7 cellular contexts compared by ENCODE assay signal in genomic region chr11:67506426-67507032, GRCh38. TPM values are rescaled to one million over a fixed set of nuclear protein-coding genes. Genes with fewer than 3 reads are reported as not detected.
DNase-seq lines count a peak whose midpoint lies in the region; ATAC-seq and TF ChIP-seq lines count a peak whose summit lies in the region.

No MANE protein-coding gene starts in this region.

- TF ChIP-seq CTCF in HFFc6 (IDR thresholded peaks at IDR 0.05) (peak; percentile 51), activated B cell treated with CpG ODN at 0.5 μM for 24 hours (IDR thresholded peaks at IDR 0.05) (no peak), GM10266 (IDR thresholded peaks at IDR 0.05; ENCODE audit: control insufficient read depth, insufficient read depth, low read depth, missing control alignments) (no peak)

- H3K36me3 Mint-ChIP-seq in HFFc6 (ENCODE audit: low read depth) = no peaks in the 10 kb centered on the region; the same call in 1 of the 2 replicates
- peaks cover 32% of the 10 kb centered on the region for H3K36me3 Mint-ChIP-seq in activated B cell treated with CpG ODN at 0.5 μM for 24 hours (ENCODE audit: low read depth)
- H3K36me3 Mint-ChIP-seq in immature natural killer cell = peaks cover 0 to 5% (median 0%) of the 10 kb centered on the region in 3 donors

- CTCF ChIA-PET in activated B cell treated with CpG ODN at 0.5 μM for 24 hours (lab: Charles Lee) = interaction anchor here (0.6 to 1.7 kb wide), 8 partner anchors 36 to 160 kb away, joined by 3 to 13 read pairs (median 4); partner anchors contain the start of genes PPP1CA and PTPRCAP

- peak overlapping the region; percentile 89 for H3K4me3 Mint-ChIP-seq in HFFc6
- peak overlapping the region; percentile 90 for H3K4me3 Mint-ChIP-seq in activated B cell treated with CpG ODN at 0.5 μM for 24 hours
- H3K4me3 Mint-ChIP-seq in immature natural killer cell = peak overlapping the region; percentile 89 to 93 (median 90)

- peak overlapping the region; percentile 91 for H3K27ac Mint-ChIP-seq in HFFc6
- peak overlapping the region; percentile 94 for H3K27ac Mint-ChIP-seq in activated B cell treated with CpG ODN at 0.5 μM for 24 hours
- H3K27ac Mint-ChIP-seq in immature natural killer cell = peak overlapping the region; percentile 96 to 99 (median 98)

- H3K27me3 Mint-ChIP-seq in HFFc6 (ENCODE audit: insufficient read depth) (peaks cover 13% of the 10 kb centered on the region), activated B cell treated with CpG ODN at 0.5 μM for 24 hours (no peaks in the 10 kb centered on the region), immature natural killer cell (ENCODE audit: low read depth in 3 of 3) (peaks cover 10 to 29% (median 23%) of the 10 kb centered on the region in 3 donors)

- no peak for ATAC-seq in activated B cell treated with CpG ODN at 0.5 μM for 24 hours (ENCODE audit: low read depth)

- intact Hi-C loops in activated B cell treated with CpG ODN at 0.5 μM for 24 hours (cut with micrococcal nuclease) = loop anchor here (1.0 to 5.0 kb wide), 8 partner anchors 37 to 889 kb away; partner anchors contain the start of genes PPP1CA, RBM14, RPS6KB2 and TMEM134

- DNase-seq in HFFc6 (no peak), activated B cell treated with CpG ODN at 0.5 μM for 24 hours (no peak), immature natural killer cell (peak in 1 of 3 donors; percentile 20), anterior cingulate cortex (lab: John Stamatoyannopoulos, UW) (no peak), DMS79 treated with DMSO at 0.1 percent for 48 hours (lab: John Stamatoyannopoulos, UW) (no peak), GM10266 (ENCODE audit: extremely low spot score) (no peak)
- DNase-seq in stimulated activated CD8-positive, alpha-beta memory T cell treated with anti-CD3 and anti-CD28 coated beads, Interleukin-4, amount 100 ng/mL, for 48 hours = peak; percentile 39

- POLR2A ChIA-PET in activated B cell treated with CpG ODN at 0.5 μM for 24 hours (lab: Charles Lee) = interaction anchor here (0.6 to 2.8 kb wide), 11 partner anchors 21 to 124 kb away, joined by 3 to 45 read pairs (median 5); partner anchors contain the start of genes CORO1B, NUDT8, PPP1CA and PTPRCAP

- H3K4me1 Mint-ChIP-seq in HFFc6 (ENCODE audit: low read depth) = peaks cover 36% of the 10 kb centered on the region
- peaks cover 47% of the 10 kb centered on the region for H3K4me1 Mint-ChIP-seq in activated B cell treated with CpG ODN at 0.5 μM for 24 hours
- H3K4me1 Mint-ChIP-seq in immature natural killer cell = peaks cover 43% of the 10 kb centered on the region in 2 donors

- H3K9me3 Mint-ChIP-seq in HFFc6 (no peaks in the 10 kb centered on the region), activated B cell treated with CpG ODN at 0.5 μM for 24 hours (no peaks in the 10 kb centered on the region), immature natural killer cell (no peaks in the 10 kb centered on the region)

RNA-seq across cellular contexts. Expression of gene PITPNM1, which starts 1.4 kb away (rescaled TPM):
- total RNA-seq in HFFc6 (2021; fragmentation: NEBNext Ultra II Directional; extraction: Animal tissue kit (Norgen Biotek cat#: 25700)) = 10 to 100 TPM; 19.6 to 30.3 (median 23.5) TPM
- 103 and 111 TPM in 2 replicates for total RNA-seq in activated B cell treated with CpG ODN at 0.5 μM for 24 hours
- polyA plus RNA-seq in immature natural killer cell = 10 to 100 TPM in 2 of 3 donors, 1 to 10 TPM in 1; 3.6 to 29.2 (median 10.2) TPM

RNA-seq across cellular contexts. Expression of gene CDK2AP2, which starts 1.4 kb away (rescaled TPM):
- 10 to 100 TPM; 29.3 to 36.0 (median 31.5) TPM for total RNA-seq in HFFc6 (2021; fragmentation: NEBNext Ultra II Directional; extraction: Animal tissue kit (Norgen Biotek cat#: 25700))
- 67.1 and 68.5 TPM in 2 replicates for total RNA-seq in activated B cell treated with CpG ODN at 0.5 μM for 24 hours
- polyA plus RNA-seq in immature natural killer cell = 100 to 1,000 TPM; 190 to 301 (median 226) TPM

RNA-seq across cellular contexts. Expression of gene CABP2, which starts 16.7 kb away (rescaled TPM):
- not detected for total RNA-seq in HFFc6 (2021; fragmentation: NEBNext Ultra II Directional; extraction: Animal tissue kit (Norgen Biotek cat#: 25700))
- total RNA-seq in activated B cell treated with CpG ODN at 0.5 μM for 24 hours = not detected in 2 replicates
- polyA plus RNA-seq in immature natural killer cell = not detected

RNA-seq across cellular contexts. Expression of gene AIP, which starts 23.7 kb away (rescaled TPM):
- total RNA-seq in HFFc6 (2021; fragmentation: NEBNext Ultra II Directional; extraction: Animal tissue kit (Norgen Biotek cat#: 25700)) = 10 to 100 TPM; 53.0 to 59.4 (median 55.1) TPM
- total RNA-seq in activated B cell treated with CpG ODN at 0.5 μM for 24 hours = 108 and 114 TPM in 2 replicates
- polyA plus RNA-seq in immature natural killer cell = 100 to 1,000 TPM; 130 to 163 (median 157) TPM

RNA-seq across cellular contexts. Expression of gene TMEM134, which starts 37.5 kb away (rescaled TPM):
- total RNA-seq in HFFc6 (2021; fragmentation: NEBNext Ultra II Directional; extraction: Animal tissue kit (Norgen Biotek cat#: 25700)) = 10 to 100 TPM; 28.5 to 43.7 (median 32.2) TPM
- total RNA-seq in activated B cell treated with CpG ODN at 0.5 μM for 24 hours = 76.0 and 83.5 TPM in 2 replicates
- polyA plus RNA-seq in immature natural killer cell = 100 to 1,000 TPM; 154 to 255 (median 189) TPM
